1 cellular context compared by ENCODE assay signal in genomic region chr16:30984669-30985400, GRCh38.
A peak's percentile ranks its signal among the peaks of the same experiment; 100 is the strongest.
TF ChIP-seq lines count a peak whose summit lies in the region.

TSS of gene HSD3B7 (plus strand) at chr16:30985207. CDS start at chr16:30985659, 452 bp downstream.

TF ChIP-seq in HepG2, 621 proteins besides CTCF, POLR2A, EP300 and RAD21 (continued from another document and continues in another):
- TF ChIP-seq ZC3H4 (CRISPR knock-in tag; IDR thresholded peaks at IDR 0.05; ENCODE audit: borderline replicate concordance) (no peak), HMGXB3 (CRISPR knock-in tag; IDR thresholded peaks at IDR 0.05; ENCODE audit: borderline replicate concordance) (peak; percentile 62; the same call in 1 of the 2 replicates), ARID2 (CRISPR knock-in tag; IDR thresholded peaks at IDR 0.05; ENCODE audit: borderline replicate concordance) (no peak; the same call in 1 of the 2 replicates), NCOA5 (CRISPR knock-in tag; IDR thresholded peaks at IDR 0.05) (no peak), HNRNPH1 (optimal IDR thresholded peaks at IDR 0.05; ENCODE audit: low read depth, low read length) (no peak), ZEB1 (IDR thresholded peaks at IDR 0.05; ENCODE audit: insufficient replicate concordance, low read depth) (peak; percentile 25), ZBTB3 (CRISPR knock-in tag; IDR thresholded peaks at IDR 0.05; ENCODE audit: borderline replicate concordance, low read depth) (no peak), ZNF460 (CRISPR knock-in tag; IDR thresholded peaks at IDR 0.05; ENCODE audit: borderline replicate concordance) (no peak), REXO4 (CRISPR knock-in tag; IDR thresholded peaks at IDR 0.05; ENCODE audit: borderline replicate concordance) (no peak), ZNF883 (CRISPR knock-in tag; IDR thresholded peaks at IDR 0.05; ENCODE audit: not compliant biosample characterization) (no peak), ZNF326 (CRISPR knock-in tag; IDR thresholded peaks at IDR 0.05; ENCODE audit: borderline replicate concordance) (peak; percentile 78; the same call in 1 of the 2 replicates), DMTF1 (CRISPR knock-in tag; IDR thresholded peaks at IDR 0.05) (no peak), ZNF205 (CRISPR knock-in tag; IDR thresholded peaks at IDR 0.05) (peak; percentile 54), ZNF354B (CRISPR knock-in tag; IDR thresholded peaks at IDR 0.05) (no peak), ZNF432 (CRISPR knock-in tag; IDR thresholded peaks at IDR 0.05; ENCODE audit: borderline replicate concordance) (no peak), YY1 (IDR thresholded peaks at IDR 0.05; ENCODE audit: insufficient read depth, insufficient replicate concordance, low read depth, low read length) (peak; percentile 63), ZMAT5 (CRISPR knock-in tag; IDR thresholded peaks at IDR 0.05; ENCODE audit: borderline replicate concordance, low read depth) (no peak), MYC (CRISPR knock-in tag; IDR thresholded peaks at IDR 0.05; ENCODE audit: borderline replicate concordance) (no peak), ELF1 (CRISPR knock-in tag; IDR thresholded peaks at IDR 0.05) (peak; percentile 68), TAF1 (CRISPR knock-in tag; IDR thresholded peaks at IDR 0.05) (peak; percentile 59; the same call in 1 of the 2 replicates)
- TF ChIP-seq, protein P1, sequence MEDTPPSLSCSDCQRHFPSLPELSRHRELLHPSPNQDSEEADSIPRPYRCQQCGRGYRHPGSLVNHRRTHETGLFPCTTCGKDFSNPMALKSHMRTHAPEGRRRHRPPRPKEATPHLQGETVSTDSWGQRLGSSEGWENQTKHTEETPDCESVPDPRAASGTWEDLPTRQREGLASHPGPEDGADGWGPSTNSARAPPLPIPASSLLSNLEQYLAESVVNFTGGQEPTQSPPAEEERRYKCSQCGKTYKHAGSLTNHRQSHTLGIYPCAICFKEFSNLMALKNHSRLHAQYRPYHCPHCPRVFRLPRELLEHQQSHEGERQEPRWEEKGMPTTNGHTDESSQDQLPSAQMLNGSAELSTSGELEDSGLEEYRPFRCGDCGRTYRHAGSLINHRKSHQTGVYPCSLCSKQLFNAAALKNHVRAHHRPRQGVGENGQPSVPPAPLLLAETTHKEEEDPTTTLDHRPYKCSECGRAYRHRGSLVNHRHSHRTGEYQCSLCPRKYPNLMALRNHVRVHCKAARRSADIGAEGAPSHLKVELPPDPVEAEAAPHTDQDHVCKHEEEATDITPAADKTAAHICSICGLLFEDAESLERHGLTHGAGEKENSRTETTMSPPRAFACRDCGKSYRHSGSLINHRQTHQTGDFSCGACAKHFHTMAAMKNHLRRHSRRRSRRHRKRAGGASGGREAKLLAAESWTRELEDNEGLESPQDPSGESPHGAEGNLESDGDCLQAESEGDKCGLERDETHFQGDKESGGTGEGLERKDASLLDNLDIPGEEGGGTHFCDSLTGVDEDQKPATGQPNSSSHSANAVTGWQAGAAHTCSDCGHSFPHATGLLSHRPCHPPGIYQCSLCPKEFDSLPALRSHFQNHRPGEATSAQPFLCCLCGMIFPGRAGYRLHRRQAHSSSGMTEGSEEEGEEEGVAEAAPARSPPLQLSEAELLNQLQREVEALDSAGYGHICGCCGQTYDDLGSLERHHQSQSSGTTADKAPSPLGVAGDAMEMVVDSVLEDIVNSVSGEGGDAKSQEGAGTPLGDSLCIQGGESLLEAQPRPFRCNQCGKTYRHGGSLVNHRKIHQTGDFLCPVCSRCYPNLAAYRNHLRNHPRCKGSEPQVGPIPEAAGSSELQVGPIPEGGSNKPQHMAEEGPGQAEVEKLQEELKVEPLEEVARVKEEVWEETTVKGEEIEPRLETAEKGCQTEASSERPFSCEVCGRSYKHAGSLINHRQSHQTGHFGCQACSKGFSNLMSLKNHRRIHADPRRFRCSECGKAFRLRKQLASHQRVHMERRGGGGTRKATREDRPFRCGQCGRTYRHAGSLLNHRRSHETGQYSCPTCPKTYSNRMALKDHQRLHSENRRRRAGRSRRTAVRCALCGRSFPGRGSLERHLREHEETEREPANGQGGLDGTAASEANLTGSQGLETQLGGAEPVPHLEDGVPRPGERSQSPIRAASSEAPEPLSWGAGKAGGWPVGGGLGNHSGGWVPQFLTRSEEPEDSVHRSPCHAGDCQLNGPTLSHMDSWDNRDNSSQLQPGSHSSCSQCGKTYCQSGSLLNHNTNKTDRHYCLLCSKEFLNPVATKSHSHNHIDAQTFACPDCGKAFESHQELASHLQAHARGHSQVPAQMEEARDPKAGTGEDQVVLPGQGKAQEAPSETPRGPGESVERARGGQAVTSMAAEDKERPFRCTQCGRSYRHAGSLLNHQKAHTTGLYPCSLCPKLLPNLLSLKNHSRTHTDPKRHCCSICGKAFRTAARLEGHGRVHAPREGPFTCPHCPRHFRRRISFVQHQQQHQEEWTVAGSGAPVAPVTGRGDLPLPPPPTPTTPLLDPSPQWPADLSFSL (CRISPR knock-in tag; IDR thresholded peaks at IDR 0.05) = no peak
- TF ChIP-seq, protein P2, sequence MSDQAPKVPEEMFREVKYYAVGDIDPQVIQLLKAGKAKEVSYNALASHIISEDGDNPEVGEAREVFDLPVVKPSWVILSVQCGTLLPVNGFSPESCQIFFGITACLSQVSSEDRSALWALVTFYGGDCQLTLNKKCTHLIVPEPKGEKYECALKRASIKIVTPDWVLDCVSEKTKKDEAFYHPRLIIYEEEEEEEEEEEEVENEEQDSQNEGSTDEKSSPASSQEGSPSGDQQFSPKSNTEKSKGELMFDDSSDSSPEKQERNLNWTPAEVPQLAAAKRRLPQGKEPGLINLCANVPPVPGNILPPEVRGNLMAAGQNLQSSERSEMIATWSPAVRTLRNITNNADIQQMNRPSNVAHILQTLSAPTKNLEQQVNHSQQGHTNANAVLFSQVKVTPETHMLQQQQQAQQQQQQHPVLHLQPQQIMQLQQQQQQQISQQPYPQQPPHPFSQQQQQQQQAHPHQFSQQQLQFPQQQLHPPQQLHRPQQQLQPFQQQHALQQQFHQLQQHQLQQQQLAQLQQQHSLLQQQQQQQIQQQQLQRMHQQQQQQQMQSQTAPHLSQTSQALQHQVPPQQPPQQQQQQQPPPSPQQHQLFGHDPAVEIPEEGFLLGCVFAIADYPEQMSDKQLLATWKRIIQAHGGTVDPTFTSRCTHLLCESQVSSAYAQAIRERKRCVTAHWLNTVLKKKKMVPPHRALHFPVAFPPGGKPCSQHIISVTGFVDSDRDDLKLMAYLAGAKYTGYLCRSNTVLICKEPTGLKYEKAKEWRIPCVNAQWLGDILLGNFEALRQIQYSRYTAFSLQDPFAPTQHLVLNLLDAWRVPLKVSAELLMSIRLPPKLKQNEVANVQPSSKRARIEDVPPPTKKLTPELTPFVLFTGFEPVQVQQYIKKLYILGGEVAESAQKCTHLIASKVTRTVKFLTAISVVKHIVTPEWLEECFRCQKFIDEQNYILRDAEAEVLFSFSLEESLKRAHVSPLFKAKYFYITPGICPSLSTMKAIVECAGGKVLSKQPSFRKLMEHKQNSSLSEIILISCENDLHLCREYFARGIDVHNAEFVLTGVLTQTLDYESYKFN (CRISPR knock-in tag; conservative IDR thresholded peaks at IDR 0.05) = peak; percentile 24; the same call in 1 of the 2 replicates
- TF ChIP-seq, protein P3, sequence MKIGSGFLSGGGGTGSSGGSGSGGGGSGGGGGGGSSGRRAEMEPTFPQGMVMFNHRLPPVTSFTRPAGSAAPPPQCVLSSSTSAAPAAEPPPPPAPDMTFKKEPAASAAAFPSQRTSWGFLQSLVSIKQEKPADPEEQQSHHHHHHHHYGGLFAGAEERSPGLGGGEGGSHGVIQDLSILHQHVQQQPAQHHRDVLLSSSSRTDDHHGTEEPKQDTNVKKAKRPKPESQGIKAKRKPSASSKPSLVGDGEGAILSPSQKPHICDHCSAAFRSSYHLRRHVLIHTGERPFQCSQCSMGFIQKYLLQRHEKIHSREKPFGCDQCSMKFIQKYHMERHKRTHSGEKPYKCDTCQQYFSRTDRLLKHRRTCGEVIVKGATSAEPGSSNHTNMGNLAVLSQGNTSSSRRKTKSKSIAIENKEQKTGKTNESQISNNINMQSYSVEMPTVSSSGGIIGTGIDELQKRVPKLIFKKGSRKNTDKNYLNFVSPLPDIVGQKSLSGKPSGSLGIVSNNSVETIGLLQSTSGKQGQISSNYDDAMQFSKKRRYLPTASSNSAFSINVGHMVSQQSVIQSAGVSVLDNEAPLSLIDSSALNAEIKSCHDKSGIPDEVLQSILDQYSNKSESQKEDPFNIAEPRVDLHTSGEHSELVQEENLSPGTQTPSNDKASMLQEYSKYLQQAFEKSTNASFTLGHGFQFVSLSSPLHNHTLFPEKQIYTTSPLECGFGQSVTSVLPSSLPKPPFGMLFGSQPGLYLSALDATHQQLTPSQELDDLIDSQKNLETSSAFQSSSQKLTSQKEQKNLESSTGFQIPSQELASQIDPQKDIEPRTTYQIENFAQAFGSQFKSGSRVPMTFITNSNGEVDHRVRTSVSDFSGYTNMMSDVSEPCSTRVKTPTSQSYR (CRISPR knock-in tag; IDR thresholded peaks at IDR 0.05; ENCODE audit: borderline replicate concordance) = peak; percentile 84
- TF ChIP-seq, protein P4, sequence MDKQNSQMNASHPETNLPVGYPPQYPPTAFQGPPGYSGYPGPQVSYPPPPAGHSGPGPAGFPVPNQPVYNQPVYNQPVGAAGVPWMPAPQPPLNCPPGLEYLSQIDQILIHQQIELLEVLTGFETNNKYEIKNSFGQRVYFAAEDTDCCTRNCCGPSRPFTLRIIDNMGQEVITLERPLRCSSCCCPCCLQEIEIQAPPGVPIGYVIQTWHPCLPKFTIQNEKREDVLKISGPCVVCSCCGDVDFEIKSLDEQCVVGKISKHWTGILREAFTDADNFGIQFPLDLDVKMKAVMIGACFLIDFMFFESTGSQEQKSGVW (CRISPR knock-in tag; IDR thresholded peaks at IDR 0.05; ENCODE audit: borderline replicate concordance) = no peak
- TF ChIP-seq, protein P5, sequence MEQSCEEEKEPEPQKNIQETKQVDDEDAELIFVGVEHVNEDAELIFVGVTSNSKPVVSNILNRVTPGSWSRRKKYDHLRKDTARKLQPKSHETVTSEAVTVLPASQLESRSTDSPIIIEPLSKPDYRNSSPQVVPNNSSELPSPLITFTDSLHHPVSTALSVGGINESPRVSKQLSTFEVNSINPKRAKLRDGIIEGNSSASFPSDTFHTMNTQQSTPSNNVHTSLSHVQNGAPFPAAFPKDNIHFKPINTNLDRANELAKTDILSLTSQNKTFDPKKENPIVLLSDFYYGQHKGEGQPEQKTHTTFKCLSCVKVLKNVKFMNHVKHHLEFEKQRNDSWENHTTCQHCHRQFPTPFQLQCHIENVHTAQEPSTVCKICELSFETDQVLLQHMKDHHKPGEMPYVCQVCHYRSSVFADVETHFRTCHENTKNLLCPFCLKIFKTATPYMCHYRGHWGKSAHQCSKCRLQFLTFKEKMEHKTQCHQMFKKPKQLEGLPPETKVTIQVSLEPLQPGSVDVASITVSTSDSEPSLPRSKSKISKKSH (CRISPR knock-in tag; IDR thresholded peaks at IDR 0.05; ENCODE audit: borderline replicate concordance) = no peak
- TF ChIP-seq, protein P6, sequence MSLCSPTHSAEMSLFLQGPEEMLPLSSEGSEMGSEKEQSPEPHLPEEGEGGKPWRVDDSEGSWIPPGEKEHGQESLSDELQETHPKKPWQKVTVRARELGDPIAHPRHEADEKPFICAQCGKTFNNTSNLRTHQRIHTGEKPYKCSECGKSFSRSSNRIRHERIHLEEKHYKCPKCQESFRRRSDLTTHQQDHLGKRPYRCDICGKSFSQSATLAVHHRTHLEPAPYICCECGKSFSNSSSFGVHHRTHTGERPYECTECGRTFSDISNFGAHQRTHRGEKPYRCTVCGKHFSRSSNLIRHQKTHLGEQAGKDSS (CRISPR knock-in tag; IDR thresholded peaks at IDR 0.05; ENCODE audit: borderline replicate concordance, low read depth) = no peak; the same call in 1 of the 2 replicates
